22 cellular contexts compared by ENCODE assay signal in the genomic region with DNA sequence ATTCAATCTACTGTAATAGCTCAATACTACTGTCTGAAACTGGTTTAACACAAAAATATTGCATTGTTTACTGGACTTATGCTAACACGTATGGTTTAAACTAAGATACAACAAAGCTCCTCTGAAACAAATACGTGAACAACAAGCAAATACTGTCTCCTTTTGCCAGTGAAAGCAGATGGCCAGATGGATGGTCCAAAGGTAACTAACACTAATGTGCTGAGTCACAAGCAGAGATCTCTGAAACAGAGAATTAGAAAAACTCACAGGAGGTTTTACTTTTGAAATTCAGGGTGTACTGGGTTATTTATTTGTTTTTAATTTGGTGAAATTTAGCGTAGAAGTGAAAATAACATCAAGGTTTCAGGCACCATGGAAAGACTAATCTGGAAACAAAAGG.
A peak's percentile ranks its signal among the peaks of the same experiment; 100 is the strongest.
DNase-seq lines count a peak whose midpoint lies in the region; ATAC-seq, FAIRE-seq and TF ChIP-seq lines count a peak whose summit lies in the region.
"Had no signal": no experiment of that assay in that cellular context is flagged by ENCODE, and none has a peak within 500 bp of the region (broad histone marks: within the 10 kb centered on the region; RNA-seq: fewer than 3 reads in every experiment).

No MANE protein-coding gene starts in this region.

- no peaks in the 10 kb centered on the region for H3K79me2 ChIP-seq in H1 (ENCODE audit: control insufficient read depth in 1 of 2, insufficient read depth in 2 of 2, low read length in 2 of 2)

- H2BK20ac ChIP-seq in H1 (ENCODE audit: low read length): no peak overlapping the region

- H3K14ac ChIP-seq in H1 (ENCODE audit: insufficient read length): no peak overlapping the region

- H2BK12ac ChIP-seq in H1 (ENCODE audit: low read depth, low read length): no peak overlapping the region

- H3K4ac ChIP-seq in H1 (replicated peaks; ENCODE audit: insufficient read length, low read depth, low read length): no peak overlapping the region

- H2BK5ac ChIP-seq in H1 (ENCODE audit: low read depth, low read length): no peak overlapping the region

- H2BK15ac ChIP-seq in H1 (ENCODE audit: low read length): no peak overlapping the region

- no peak overlapping the region for H4K8ac ChIP-seq in H1 (ENCODE audit: extremely low read depth, insufficient read depth, low read length)

- no peak overlapping the region for H3K4me2 ChIP-seq in H1 (ENCODE audit: insufficient read depth in 1 of 2, low read depth in 2 of 2, low read length in 2 of 2)
- H3K4me2 ChIP-seq: BLaER1, GM23338, KMS-11, PC-9 had no signal

- H3K9me3 ChIP-seq in H1 (ENCODE audit: insufficient read depth in 2 of 2, low read depth in 1 of 2, low read length in 1 of 2) (no peaks in the 10 kb centered on the region), right lobe of liver (no peaks in the 10 kb centered on the region)
- H3K9me3 ChIP-seq: BLaER1, HAP-1 had no signal

- H4K20me1 ChIP-seq in H1 (replicated peaks in 1 of 2; ENCODE audit: control insufficient read depth in 1 of 2, insufficient read depth in 2 of 2, low read length in 2 of 2): no peaks in the 10 kb centered on the region
- H4K20me1 ChIP-seq: BLaER1 had no signal

- no peak overlapping the region for H4K91ac ChIP-seq in H1 (replicated peaks; ENCODE audit: insufficient read length, low read length)

- TF ChIP-seq CTCF in H1 (IDR thresholded peaks at IDR 0.05; ENCODE audit: control extremely low read depth in 1 of 3, insufficient read depth in 1 of 3, low read depth in 1 of 3, low read length in 3 of 3): no peak
- TF ChIP-seq CTCF in right lobe of liver (IDR thresholded peaks at IDR 0.05): no peak

- H3K23me2 ChIP-seq in H1 (ENCODE audit: low read depth, low read length): no peaks in the 10 kb centered on the region

- peak; percentile 48 for DNase-seq in NCI-H82 (lab: John Stamatoyannopoulos, UW)
- no peak for DNase-seq in NCI-H82 treated with DMSO at 0.1 percent for 48 hours (lab: John Stamatoyannopoulos, UW; ENCODE audit: unreplicated experiment)
- no peak for DNase-seq in H1 (ENCODE audit: low read depth in 1 of 2, low spot score in 2 of 2)
- DNase-seq in right lobe of liver: no peak
- DNase-seq in SHP77 treated with DMSO at 0.1 percent for 48 hours (lab: John Stamatoyannopoulos, UW): no peak
- no peak for DNase-seq in CD1c-positive myeloid dendritic cell (ENCODE audit: extremely low spot score)
- DNase-seq: CD4-positive, alpha-beta T cell; COR-L47; DND-41; IMR-90; MM.1S; NCI-H2171; NCI-H226; PC-9; RPMI8226; SHP77 had no signal

- H3K79me1 ChIP-seq in H1 (ENCODE audit: low read depth, low read length): no peaks in the 10 kb centered on the region

- POLR2A ChIA-PET in H1 (lab: Charles Lee; ENCODE audit: partially characterized antibody): no interaction called here

- TF ChIP-seq RAD21 in H1 (IDR thresholded peaks at IDR 0.05 in 1 of 2, conservative IDR thresholded peaks at IDR 0.05 in 1 of 2; ENCODE audit: low read depth in 2 of 2, low read length in 2 of 2): no peak

- H3K9ac ChIP-seq in H1 (replicated peaks in 1 of 4; ENCODE audit: extremely low read depth in 1 of 4, low read depth in 3 of 4, low read length in 3 of 4): no peak overlapping the region
- H3K9ac ChIP-seq: BLaER1, KMS-11 had no signal

- TF ChIP-seq POLR2A in H1 (IDR thresholded peaks at IDR 0.05; ENCODE audit: control extremely low read depth in 1 of 2, low read depth in 2 of 2, low read length in 2 of 2) (no peak), right lobe of liver (IDR thresholded peaks at IDR 0.05) (no peak)

- ATAC-seq in right lobe of liver (peak in 3 of 4 donors; percentile 51 to 94 (median 78)), GM19023 (IDR thresholded peaks at IDR 0.05; ENCODE audit: unreplicated experiment) (no peak)
- ATAC-seq: GM23338 had no signal

- H3K27me3 ChIP-seq in H1 (replicated peaks in 1 of 4; ENCODE audit: control insufficient read depth in 3 of 4, extremely low read depth in 1 of 4, insufficient read depth in 3 of 4, low read length in 3 of 4) (no peaks in the 10 kb centered on the region), right lobe of liver (no peaks in the 10 kb centered on the region)
- H3K27me3 ChIP-seq: BLaER1 had no signal

- no peak overlapping the region for H3K23ac ChIP-seq in H1 (ENCODE audit: insufficient read length)

- H3K27ac ChIP-seq in H1 (ENCODE audit: low read depth, low read length): no peak overlapping the region
- H3K27ac ChIP-seq in right lobe of liver: no peak overlapping the region
- H3K27ac ChIP-seq: BLaER1, KMS-11, PC-9 had no signal

- TF ChIP-seq EP300 in H1 (IDR thresholded peaks at IDR 0.05; ENCODE audit: borderline replicate concordance in 1 of 2, low read depth in 2 of 2, low read length in 2 of 2): no peak

- CTCF ChIA-PET in H1 (lab: Charles Lee; ENCODE audit: partially characterized antibody): interaction anchor here (0.5 to 0.8 kb wide), 4 partner anchors 15 to 119 kb away, joined by 3 to 4 read pairs (median 3); no protein-coding TSS in a partner anchor

- no peak overlapping the region for H3K18ac ChIP-seq in H1 (ENCODE audit: extremely low read depth, low read length)

- no peak overlapping the region for H3K4me3 ChIP-seq in H1 (ENCODE audit: extremely low read depth in 1 of 4, insufficient read depth in 2 of 4, low read depth in 3 of 4, low read length in 4 of 4)
- no peak overlapping the region for H3K4me3 ChIP-seq in right lobe of liver
- H3K4me3 ChIP-seq: BLaER1, GM23338, HAP-1, PC-9 had no signal

- H3K36me3 ChIP-seq in H1 (ENCODE audit: control insufficient read depth in 2 of 4, insufficient read depth in 4 of 4, low read length in 3 of 4) (no peaks in the 10 kb centered on the region), right lobe of liver (no peaks in the 10 kb centered on the region)
- H3K36me3 ChIP-seq: BLaER1, HAP-1 had no signal

- H4K5ac ChIP-seq in H1 (ENCODE audit: insufficient read length, low read depth, low read length): no peak overlapping the region

- intact Hi-C loops in right lobe of liver (cut with DNase I): no loop called here

- H3K4me1 ChIP-seq in H1 (replicated peaks in 1 of 4; ENCODE audit: control insufficient read depth in 3 of 4, insufficient read depth in 4 of 4, low read length in 3 of 4): no peaks in the 10 kb centered on the region; a peak in 1 of 7 replicates
- peaks cover 0 to 12% (median 0%) of the 10 kb centered on the region in 4 donors for H3K4me1 ChIP-seq in right lobe of liver
- H3K4me1 ChIP-seq: BLaER1, HAP-1 had no signal

- no peak overlapping the region for H3K56ac ChIP-seq in H1 (replicated peaks; ENCODE audit: insufficient read length, low read depth, low read length)

- WGBS in H1 (ENCODE audit: extremely low coverage in 1 of 2, insufficient coverage in 1 of 2, insufficient read length in 1 of 2, insufficient replicate concordance in 2 of 2, low coverage in 1 of 2, low lambda C conversion rate in 2 of 2, missing lambda C conversion rate in 1 of 2), 2 experiments: 89 to 100% methylated on average over 1 to 3 of the region's 3 CpGs
- 44% methylated on average over 3 of the region's 3 CpGs for WGBS in right lobe of liver (ENCODE audit: insufficient coverage, low coverage, low lambda C conversion rate, missing lambda C conversion rate)

- no peak for FAIRE-seq in H1 (lab: Jason Lieb, UNC)
- FAIRE-seq: GM12892 had no signal

- no peak overlapping the region for H2AFZ ChIP-seq in H1 (ENCODE audit: low read length)
- H2AFZ ChIP-seq: PC-9 had no signal

- H2BK120ac ChIP-seq in H1 (replicated peaks; ENCODE audit: low read depth, low read length): no peak overlapping the region

- H2AK5ac ChIP-seq in H1 (ENCODE audit: low read depth, low read length): no peak overlapping the region

TF ChIP-seq in H1, 55 proteins besides CTCF, POLR2A, EP300 and RAD21:
- 0 out of 2 replicates have a peak, but pooled peaks have one; percentile 16 for TF ChIP-seq BACH1 (IDR thresholded peaks at IDR 0.05; ENCODE audit: low read length)
- no peak for TF ChIP-seq JUN (IDR thresholded peaks at IDR 0.05; ENCODE audit: low read depth, low read length)
- no peak for TF ChIP-seq HDAC6 (IDR thresholded peaks at IDR 0.05; ENCODE audit: low read depth, low read length)
